8 cellular contexts compared by ENCODE assay signal in the genomic region with DNA sequence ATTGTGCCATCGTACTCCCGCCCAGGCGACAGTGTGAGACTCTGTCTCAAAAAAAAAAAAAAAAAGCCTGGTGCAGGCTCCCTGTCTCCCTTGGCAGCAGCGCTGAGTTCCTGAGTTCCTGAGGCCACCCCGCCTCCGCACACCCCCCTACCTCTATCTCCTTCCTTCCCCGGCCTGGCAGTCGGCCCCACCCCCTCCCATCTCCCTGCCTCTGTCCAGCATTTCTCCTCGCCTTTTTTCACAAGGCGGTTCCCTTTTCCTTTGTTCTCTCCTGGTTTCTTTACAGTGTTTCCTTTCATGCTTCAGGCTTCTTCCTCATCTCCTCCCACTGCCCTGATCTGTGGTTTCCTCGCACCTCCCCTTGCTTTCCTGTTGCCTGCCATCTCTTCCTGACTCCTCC. TPM values are rescaled to one million over a fixed set of nuclear protein-coding genes. Genes with fewer than 3 reads are reported as not detected.
DNase-seq lines count a peak whose midpoint lies in the region; FAIRE-seq and TF ChIP-seq lines count a peak whose summit lies in the region.
"Had no signal": no experiment of that assay in that cellular context is flagged by ENCODE, and none has a peak within 500 bp of the region (broad histone marks: within the 10 kb centered on the region; RNA-seq: fewer than 3 reads in every experiment).

No MANE protein-coding gene starts in this region.

- no peaks in the 10 kb centered on the region for H3K9me2 ChIP-seq in neural cell (ENCODE audit: insufficient read depth, low read length)

- no peak for TF ChIP-seq RAD21 in neural cell (conservative IDR thresholded peaks at IDR 0.05)

- no peaks in the 10 kb centered on the region for H3K79me2 ChIP-seq in neural cell (replicated peaks; ENCODE audit: insufficient read depth, low read length)

- no peaks in the 10 kb centered on the region for H3K36me3 ChIP-seq in bronchial epithelial cell (ENCODE audit: control insufficient read depth, insufficient read depth, low read length)
- no peaks in the 10 kb centered on the region for H3K36me3 ChIP-seq in neural cell (ENCODE audit: insufficient read depth, low read length)

- H3K27me3 ChIP-seq in bronchial epithelial cell (ENCODE audit: control insufficient read depth, insufficient read depth, low read length) (no peaks in the 10 kb centered on the region), neural cell (ENCODE audit: insufficient read depth, low read depth, low read length) (no peaks in the 10 kb centered on the region)

- H3K4me2 ChIP-seq in neural cell (ENCODE audit: low read length) = no peak overlapping the region

- H2AFZ ChIP-seq in neural cell (ENCODE audit: low read depth, low read length) = peak overlapping the region; percentile 89

- peak overlapping the region; percentile 11 for H3K27ac ChIP-seq in neural cell (ENCODE audit: low read length)

- peak overlapping the region; percentile 34 for H3K9ac ChIP-seq in neural cell (ENCODE audit: low read length)

- peak; percentile 52 for FAIRE-seq in bronchial epithelial cell (lab: Jason Lieb, UNC)

- H3K4me3 ChIP-seq in bronchial epithelial cell (ENCODE audit: low read depth, low read length) (no peak overlapping the region), neural cell (ENCODE audit: low read length) (no peak overlapping the region)

- H3F3A ChIP-seq in neural cell (ENCODE audit: insufficient read depth, low read length, poor library complexity, severe bottlenecking) = no peaks in the 10 kb centered on the region

- TF ChIP-seq CTCF in bronchial epithelial cell (IDR thresholded peaks at IDR 0.05; ENCODE audit: insufficient read depth, low read length, severe bottlenecking) = no peak
- TF ChIP-seq CTCF in neural cell (IDR thresholded peaks at IDR 0.05; ENCODE audit: poor library complexity, severe bottlenecking) = no peak

- no peak for TF ChIP-seq EP300 in neural cell (conservative IDR thresholded peaks at IDR 0.05; ENCODE audit: poor library complexity, severe bottlenecking)

- DNase-seq in GM03348 (ENCODE audit: low spot score) (peak; percentile 63), NCI-H2227 treated with DMSO at 0.1 percent for 48 hours (lab: John Stamatoyannopoulos, UW) (peak; percentile 38), bronchial epithelial cell (ENCODE audit: low read depth) (peak; percentile 61), NCI-H128 (lab: John Stamatoyannopoulos, UW; ENCODE audit: unreplicated experiment) (no peak), HUDEP-2 (lab: John Stamatoyannopoulos, UW; ENCODE audit: unreplicated experiment in 76 of 76) (no peak)
- DNase-seq in effector CD4-positive, alpha-beta T cell = no peak

- H3K9me3 ChIP-seq in neural cell (ENCODE audit: low read length) = no peaks in the 10 kb centered on the region

- H4K20me1 ChIP-seq in neural cell (ENCODE audit: insufficient read depth) = no peaks in the 10 kb centered on the region

TF ChIP-seq in neural cell, 6 proteins besides CTCF, POLR2A, EP300 and RAD21:
- no peak for TF ChIP-seq POLR2AphosphoS5 (IDR thresholded peaks at IDR 0.05)
- TF ChIP-seq TAF1 (IDR thresholded peaks at IDR 0.05; ENCODE audit: low read depth) = no peak
- no peak for TF ChIP-seq MXI1 (conservative IDR thresholded peaks at IDR 0.05; ENCODE audit: poor library complexity, severe bottlenecking)
- no peak for TF ChIP-seq EZH2 (IDR thresholded peaks at IDR 0.05; ENCODE audit: borderline replicate concordance, insufficient read depth, low read length, poor library complexity, severe bottlenecking)
- TF ChIP-seq, protein P1, sequence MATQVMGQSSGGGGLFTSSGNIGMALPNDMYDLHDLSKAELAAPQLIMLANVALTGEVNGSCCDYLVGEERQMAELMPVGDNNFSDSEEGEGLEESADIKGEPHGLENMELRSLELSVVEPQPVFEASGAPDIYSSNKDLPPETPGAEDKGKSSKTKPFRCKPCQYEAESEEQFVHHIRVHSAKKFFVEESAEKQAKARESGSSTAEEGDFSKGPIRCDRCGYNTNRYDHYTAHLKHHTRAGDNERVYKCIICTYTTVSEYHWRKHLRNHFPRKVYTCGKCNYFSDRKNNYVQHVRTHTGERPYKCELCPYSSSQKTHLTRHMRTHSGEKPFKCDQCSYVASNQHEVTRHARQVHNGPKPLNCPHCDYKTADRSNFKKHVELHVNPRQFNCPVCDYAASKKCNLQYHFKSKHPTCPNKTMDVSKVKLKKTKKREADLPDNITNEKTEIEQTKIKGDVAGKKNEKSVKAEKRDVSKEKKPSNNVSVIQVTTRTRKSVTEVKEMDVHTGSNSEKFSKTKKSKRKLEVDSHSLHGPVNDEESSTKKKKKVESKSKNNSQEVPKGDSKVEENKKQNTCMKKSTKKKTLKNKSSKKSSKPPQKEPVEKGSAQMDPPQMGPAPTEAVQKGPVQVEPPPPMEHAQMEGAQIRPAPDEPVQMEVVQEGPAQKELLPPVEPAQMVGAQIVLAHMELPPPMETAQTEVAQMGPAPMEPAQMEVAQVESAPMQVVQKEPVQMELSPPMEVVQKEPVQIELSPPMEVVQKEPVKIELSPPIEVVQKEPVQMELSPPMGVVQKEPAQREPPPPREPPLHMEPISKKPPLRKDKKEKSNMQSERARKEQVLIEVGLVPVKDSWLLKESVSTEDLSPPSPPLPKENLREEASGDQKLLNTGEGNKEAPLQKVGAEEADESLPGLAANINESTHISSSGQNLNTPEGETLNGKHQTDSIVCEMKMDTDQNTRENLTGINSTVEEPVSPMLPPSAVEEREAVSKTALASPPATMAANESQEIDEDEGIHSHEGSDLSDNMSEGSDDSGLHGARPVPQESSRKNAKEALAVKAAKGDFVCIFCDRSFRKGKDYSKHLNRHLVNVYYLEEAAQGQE (IDR thresholded peaks at IDR 0.05; ENCODE audit: borderline replicate concordance) = no peak
- no peak for TF ChIP-seq SMC3 (conservative IDR thresholded peaks at IDR 0.05; ENCODE audit: poor library complexity)
TF ChIP-seq in neural cell: peak in this region for 0.

RNA-seq across cellular contexts. Expression of a gene that starts 2.7 kb away (rescaled TPM):
- total RNA-seq in bronchial epithelial cell = 0.26 and 2.8 TPM in 2 replicates
- 0.28 and 0.45 TPM in 2 replicates for polyA plus RNA-seq in neural cell
- polyA minus RNA-seq in neural cell = 0.49 TPM in 1 of 2 replicates, not detected in the other

RNA-seq across cellular contexts. Expression of a gene that starts 10.7 kb away (rescaled TPM):
- not detected in 2 replicates for total RNA-seq in bronchial epithelial cell
- not detected in 2 replicates for polyA plus RNA-seq in neural cell
- polyA minus RNA-seq in neural cell = not detected in 2 replicates

RNA-seq across cellular contexts. Expression of a gene that starts 23.7 kb away (rescaled TPM):
- total RNA-seq in bronchial epithelial cell = under 0.01 TPM in 1 of 2 replicates, not detected in the other
- polyA plus RNA-seq in neural cell = not detected in 2 replicates
- not detected in 2 replicates for polyA minus RNA-seq in neural cell

RNA-seq across cellular contexts. Expression of a gene that starts 24.6 kb away (rescaled TPM):
- total RNA-seq in bronchial epithelial cell = not detected in 2 replicates
- polyA plus RNA-seq in neural cell = not detected in 2 replicates
- polyA minus RNA-seq in neural cell = not detected in 2 replicates
- total RNA-seq: T-helper 1 cell treated with Interleukin-12 subunit alpha and Interleukin-12 subunit beta and Interleukin-4 antibody, amounts not matched to agents 30 ng/mL and 1 ng/mL, for 36 hours had no signal

RNA-seq across cellular contexts. Expression of a gene that starts 38.6 kb away (rescaled TPM):
- total RNA-seq in bronchial epithelial cell = 6.8 and 9.1 TPM in 2 replicates
- 19.5 and 26.5 TPM in 2 replicates for polyA plus RNA-seq in neural cell
- polyA minus RNA-seq in neural cell = 24.6 and 28.6 TPM in 2 replicates

Comparison
In these comparisons a context has a peak if more than half of its experiments do, and no peak if none do; other contexts are left out.
1. DNase-seq: peak in GM03348 (single experiment), NCI-H2227 treated with DMSO at 0.1 percent for 48 hours (single experiment) and bronchial epithelial cell (single experiment); none in NCI-H128 (single experiment), effector CD4-positive, alpha-beta T cell (single experiment) and HUDEP-2 (0 of 76).